8 cellular contexts compared by ENCODE assay signal in genomic region chrX:153927936-153928760, GRCh38. TPM values are rescaled to one million over a fixed set of nuclear protein-coding genes. Genes with fewer than 3 reads are reported as not detected.
DNase-seq lines count a peak whose midpoint lies in the region; FAIRE-seq and TF ChIP-seq lines count a peak whose summit lies in the region.

No MANE protein-coding gene starts in this region.

- H3K9me3 ChIP-seq in HAP-1 (no peaks in the 10 kb centered on the region), MG63 (no peaks in the 10 kb centered on the region)

- TF ChIP-seq CTCF in nephron progenitor cell (IDR thresholded peaks at IDR 0.05) = no peak

- peaks cover 3% of the 10 kb centered on the region for H3K27me3 Mint-ChIP-seq in nephron progenitor cell (ENCODE audit: low read depth, poor library complexity)
- no peaks in the 10 kb centered on the region for H3K27me3 Mint-ChIP-seq in stimulated activated naive CD8-positive, alpha-beta T cell treated with anti-CD3 and anti-CD28 coated beads, Interleukin-15, Interleukin-2, amounts not matched to agents 100 ng/mL and 50 ng/mL, for 24 hours

- in situ Hi-C loops in HAP-1 (cut with MboI; ENCODE audit: low sequenced_read_pairs) = no loop called here

- H3K27me3 ChIP-seq in HAP-1 (ENCODE audit: low read depth) = no peaks in the 10 kb centered on the region
- no peaks in the 10 kb centered on the region for H3K27me3 ChIP-seq in MG63

- peak overlapping the region; percentile 98 for H3K27ac Mint-ChIP-seq in nephron progenitor cell
- H3K27ac Mint-ChIP-seq in stimulated activated naive CD8-positive, alpha-beta T cell treated with anti-CD3 and anti-CD28 coated beads, Interleukin-15, Interleukin-2, amounts not matched to agents 100 ng/mL and 50 ng/mL, for 24 hours = peak overlapping the region; percentile 96

- H3K4me3 Mint-ChIP-seq in nephron progenitor cell = peak overlapping the region; percentile 82
- peak overlapping the region; percentile 87 for H3K4me3 Mint-ChIP-seq in stimulated activated naive CD8-positive, alpha-beta T cell treated with anti-CD3 and anti-CD28 coated beads, Interleukin-15, Interleukin-2, amounts not matched to agents 100 ng/mL and 50 ng/mL, for 24 hours

- H3K4me3 ChIP-seq in HAP-1 = peak overlapping the region; percentile 50
- H3K4me3 ChIP-seq in MG63 = peak overlapping the region; percentile 71

- peaks cover 18% of the 10 kb centered on the region for H3K36me3 Mint-ChIP-seq in nephron progenitor cell (ENCODE audit: low read depth)
- peaks cover 27% of the 10 kb centered on the region for H3K36me3 Mint-ChIP-seq in stimulated activated naive CD8-positive, alpha-beta T cell treated with anti-CD3 and anti-CD28 coated beads, Interleukin-15, Interleukin-2, amounts not matched to agents 100 ng/mL and 50 ng/mL, for 24 hours (ENCODE audit: low read depth)

- peak; percentile 98 for FAIRE-seq in G401.6 (lab: Jason Lieb, UNC)

- peaks cover 37% of the 10 kb centered on the region for H3K4me1 ChIP-seq in HAP-1

- peaks cover 58% of the 10 kb centered on the region for H3K9me3 Mint-ChIP-seq in nephron progenitor cell
- H3K9me3 Mint-ChIP-seq in stimulated activated naive CD8-positive, alpha-beta T cell treated with anti-CD3 and anti-CD28 coated beads, Interleukin-15, Interleukin-2, amounts not matched to agents 100 ng/mL and 50 ng/mL, for 24 hours = no peaks in the 10 kb centered on the region

- H3K36me3 ChIP-seq in HAP-1 (replicated peaks) (peaks cover 37% of the 10 kb centered on the region), MG63 (peaks cover 4% of the 10 kb centered on the region; the same call in 1 of the 2 replicates)

- H3K4me1 Mint-ChIP-seq in nephron progenitor cell = peaks cover 28% of the 10 kb centered on the region
- peaks cover 21% of the 10 kb centered on the region for H3K4me1 Mint-ChIP-seq in stimulated activated naive CD8-positive, alpha-beta T cell treated with anti-CD3 and anti-CD28 coated beads, Interleukin-15, Interleukin-2, amounts not matched to agents 100 ng/mL and 50 ng/mL, for 24 hours (ENCODE audit: low read depth)

- DNase-seq in HAP-1 (ENCODE audit: low spot score in 2 of 2) (peak; percentile 97 to 98), MG63 (peak; percentile 95), SHP77 (lab: John Stamatoyannopoulos, UW) (peak; percentile 83 to 93), activated gamma-delta T cell (lab: John Stamatoyannopoulos, UW) (peak; percentile 95), fibroblast of the conjunctiva (ENCODE audit: low read depth) (peak; percentile 97), nephron progenitor cell (peak; percentile 90)

RNA-seq across cellular contexts. Expression of gene ARHGAP4, which starts 2.1 kb away (rescaled TPM):
- total RNA-seq in MG63 (2014; rRNA removed; shearing (Covaris generic); ENCODE audit: low replicate concordance) = 0.07 and 2.4 TPM in 2 replicates

RNA-seq across cellular contexts. Expression of gene NAA10, which starts 6.7 kb away (rescaled TPM):
- total RNA-seq in MG63 (2014; rRNA removed; shearing (Covaris generic); ENCODE audit: low replicate concordance) = 205 and 325 TPM in 2 replicates

RNA-seq across cellular contexts. Expression of gene RENBP, which starts 16.3 kb away (rescaled TPM):
- total RNA-seq in MG63 (2014; rRNA removed; shearing (Covaris generic); ENCODE audit: low replicate concordance) = not detected in 2 replicates

RNA-seq across cellular contexts. Expression of gene AVPR2, which starts 23.7 kb away (rescaled TPM):
- 0.27 TPM in 1 of 2 replicates, not detected in the other for total RNA-seq in MG63 (2014; rRNA removed; shearing (Covaris generic); ENCODE audit: low replicate concordance)

RNA-seq across cellular contexts. Expression of gene L1CAM, which starts 42.2 kb away (rescaled TPM):
- total RNA-seq in MG63 (2014; rRNA removed; shearing (Covaris generic); ENCODE audit: low replicate concordance) = 0.30 TPM in 1 of 2 replicates, not detected in the other

Comparison
In these comparisons a context has a peak if more than half of its experiments do, and no peak if none do; other contexts are left out.
1. Peak in every context shown above with its lines: DNase-seq and H3K4me3 ChIP-seq.